In the genomic region with DNA sequence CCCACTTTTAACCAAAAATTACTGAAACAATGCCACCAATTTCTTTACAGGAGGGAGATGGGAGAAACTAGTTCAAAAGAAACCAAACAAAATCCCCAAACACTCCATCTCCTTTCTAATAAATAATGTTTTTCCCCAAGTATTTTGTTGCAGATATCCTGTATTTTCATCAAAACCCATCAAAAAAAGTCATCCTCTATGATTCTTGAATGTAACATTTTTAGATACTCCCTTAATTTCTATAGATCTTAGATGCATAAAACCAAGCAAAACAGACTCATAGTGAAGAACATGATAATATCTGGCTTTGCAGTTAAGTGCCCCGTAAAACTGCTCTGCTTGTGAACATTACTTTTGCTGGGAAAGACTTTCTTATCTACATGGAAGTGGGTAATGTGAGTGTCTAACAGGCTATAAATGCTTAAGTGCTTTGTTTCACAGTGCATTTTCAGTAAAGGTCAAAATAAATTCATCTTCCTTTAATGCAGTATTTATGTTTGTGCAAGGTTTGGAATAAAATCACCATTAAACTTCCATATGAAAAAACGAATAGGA, we compare ENCODE assay signal across 14 cellular contexts.
DNase-seq lines count a peak whose midpoint lies in the region; ATAC-seq and TF ChIP-seq lines count a peak whose summit lies in the region.
"Had no signal": no experiment of that assay in that cellular context is flagged by ENCODE, and none has a peak within 500 bp of the region (broad histone marks: within the 10 kb centered on the region; RNA-seq: fewer than 3 reads in every experiment).

No MANE protein-coding gene starts in this region.

- peaks cover 29% of the 10 kb centered on the region for H3K27me3 Mint-ChIP-seq in neural progenitor cell (ENCODE audit: insufficient read depth, low read depth)

- no peaks in the 10 kb centered on the region for H3K36me3 ChIP-seq in DND-41 (ENCODE audit: insufficient read depth, low read length)
- no peaks in the 10 kb centered on the region for H3K36me3 ChIP-seq in neural progenitor cell
- no peaks in the 10 kb centered on the region for H3K36me3 ChIP-seq in tibial artery
- H3K36me3 ChIP-seq: esophagus squamous epithelium, Peyer's patch, thoracic aorta had no signal

- peak overlapping the region; percentile 19 for H3K4me3 Mint-ChIP-seq in neural progenitor cell

- H3K27ac ChIP-seq in DND-41 (ENCODE audit: low read length): peak overlapping the region; percentile 73
- peak overlapping the region in 52 of 59 donors; percentile 11 to 94 (median 81) for H3K27ac ChIP-seq in dorsolateral prefrontal cortex
- H3K27ac ChIP-seq in neural progenitor cell: no peak overlapping the region
- H3K27ac ChIP-seq in tibial artery: no peak overlapping the region
- H3K27ac ChIP-seq: coronary artery, thoracic aorta had no signal

- peaks cover 57% of the 10 kb centered on the region for H3K4me1 Mint-ChIP-seq in neural progenitor cell

- H3K9me3 ChIP-seq in DND-41 (ENCODE audit: insufficient read depth, low read length, severe bottlenecking) (no peaks in the 10 kb centered on the region), neural progenitor cell (ENCODE audit: low read depth) (no peaks in the 10 kb centered on the region), tibial artery (no peaks in the 10 kb centered on the region)
- H3K9me3 ChIP-seq: esophagus squamous epithelium, Peyer's patch, thoracic aorta had no signal

- H4K20me1 ChIP-seq in DND-41 (ENCODE audit: insufficient read depth, low read length) (no peaks in the 10 kb centered on the region), neural progenitor cell (ENCODE audit: low read depth) (peaks cover 18% of the 10 kb centered on the region)

- TF ChIP-seq CTCF in DND-41 (IDR thresholded peaks at IDR 0.05; ENCODE audit: borderline replicate concordance, extremely low read depth, low read length, poor library complexity, severe bottlenecking) (no peak), LNCaP clone FGC (IDR thresholded peaks at IDR 0.05; ENCODE audit: control insufficient read depth, extremely low read depth, insufficient read depth) (no peak), dorsolateral prefrontal cortex (IDR thresholded peaks at IDR 0.05 in 54 of 56, conservative IDR thresholded peaks at IDR 0.05 in 2 of 56; ENCODE audit: low read depth in 1 of 56, partially characterized antibody in 56 of 56) (no peak), neural progenitor cell (IDR thresholded peaks at IDR 0.05) (no peak), tibial artery (IDR thresholded peaks at IDR 0.05) (no peak)

- no peak for ATAC-seq in DND-41 (ENCODE audit: insufficient read depth, low read depth)

- H3K79me2 ChIP-seq in DND-41 (ENCODE audit: insufficient read depth, low read length): no peaks in the 10 kb centered on the region
- H3K79me2 ChIP-seq in neural progenitor cell (ENCODE audit: low read depth): no peaks in the 10 kb centered on the region

- peak overlapping the region; percentile 74 for H2AFZ ChIP-seq in DND-41 (ENCODE audit: low read depth, low read length)
- H2AFZ ChIP-seq in neural progenitor cell (replicated peaks): no peak overlapping the region

- H3K4me2 ChIP-seq in DND-41 (ENCODE audit: insufficient read depth, low read length) (peak overlapping the region; percentile 62), neural progenitor cell (no peak overlapping the region)

- no peak overlapping the region for H3K27ac Mint-ChIP-seq in neural progenitor cell

- H3K4me1 ChIP-seq in DND-41 (ENCODE audit: insufficient read depth, low read length) (peaks cover 18% of the 10 kb centered on the region), neural progenitor cell (peaks cover 40% of the 10 kb centered on the region), tibial artery (peaks cover 0 to 15% (median 4%) of the 10 kb centered on the region in 4 donors)

- H3K27me3 ChIP-seq in DND-41 (ENCODE audit: insufficient read depth, low read length, poor library complexity) (no peaks in the 10 kb centered on the region), dorsolateral prefrontal cortex (peaks cover 0 to 12% (median 0%) of the 10 kb centered on the region in 45 donors), neural progenitor cell (peaks cover 100% of the 10 kb centered on the region), tibial artery (no peaks in the 10 kb centered on the region)

- no peaks in the 10 kb centered on the region for H3K36me3 Mint-ChIP-seq in neural progenitor cell

- H3K9me3 Mint-ChIP-seq in neural progenitor cell: peaks cover 7% of the 10 kb centered on the region

- intact Hi-C loops in dorsolateral prefrontal cortex (cut with DNase I) (loop anchor here in 1 of 2 donors (5.0 to 10.0 kb wide), 2 partner anchors 291 to 441 kb away; a partner anchor contains a TSS), tibial artery (cut with DNase I; ENCODE audit: low total_unique reads) (no loop called here)

- DNase-seq in DND-41: no peak
- peak; percentile 4 for DNase-seq in LNCaP clone FGC (ENCODE audit: low read depth)
- no peak for DNase-seq in dorsolateral prefrontal cortex
- DNase-seq in neural progenitor cell (ENCODE audit: low spot score): no peak
- DNase-seq in MV-4-11 (lab: John Stamatoyannopoulos, UW): no peak
- DNase-seq in nucleus accumbens (lab: John Stamatoyannopoulos, UW): no peak
- no peak for DNase-seq in tibial artery
- DNase-seq: esophagus squamous epithelium, KG1, left colon, NCI-H1436 had no signal

- H3K9ac ChIP-seq in DND-41 (ENCODE audit: low read depth, low read length): peak overlapping the region; percentile 46
- no peak overlapping the region for H3K9ac ChIP-seq in neural progenitor cell

- H3K4me3 ChIP-seq in DND-41 (ENCODE audit: low read depth in 1 of 2, low read length in 2 of 2): peak overlapping the region in 1 of 2 experiments; percentile 55; a peak in 1 of 4 replicates
- H3K4me3 ChIP-seq in LNCaP clone FGC (ENCODE audit: low read depth, low read length): no peak overlapping the region
- peak overlapping the region in 7 of 59 donors; percentile 65 to 78 (median 71) for H3K4me3 ChIP-seq in dorsolateral prefrontal cortex
- H3K4me3 ChIP-seq in neural progenitor cell: no peak overlapping the region
- H3K4me3 ChIP-seq in tibial artery: no peak overlapping the region

- H3F3A ChIP-seq in neural progenitor cell (ENCODE audit: low read depth): peaks cover 49% of the 10 kb centered on the region

Comparison
In these comparisons a context has a peak if more than half of its experiments do, and no peak if none do; other contexts are left out.
1. H3K27ac ChIP-seq: peak in DND-41 (single experiment) and dorsolateral prefrontal cortex (52 of 59); none in neural progenitor cell (single experiment) and tibial artery (0 of 2).